ENCODE assay signal across 15 cellular contexts in the genomic region with DNA sequence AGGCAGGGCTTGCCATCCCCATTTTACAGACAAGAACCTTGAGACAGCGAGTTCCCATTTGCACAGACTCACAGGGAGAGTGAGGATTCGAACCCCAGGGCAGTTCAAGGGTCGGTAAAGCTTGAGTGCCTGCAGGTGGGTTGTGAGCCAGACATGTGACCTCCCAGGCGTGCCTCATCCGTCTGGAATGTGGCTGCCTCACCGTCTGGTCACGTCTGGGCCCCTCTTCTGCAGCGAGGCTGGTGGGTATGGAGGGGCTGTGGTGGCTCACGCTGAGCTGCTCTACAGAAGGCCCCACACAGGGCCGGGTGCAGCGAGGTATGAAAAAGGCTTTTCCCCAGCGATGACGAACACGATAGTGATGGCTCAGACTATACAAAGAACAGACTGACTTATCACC. TPM values are rescaled to one million over a fixed set of nuclear protein-coding genes. Genes with fewer than 3 reads are reported as not detected.
DNase-seq lines count a peak whose midpoint lies in the region.
"Had no signal": no experiment of that assay in that cellular context is flagged by ENCODE, and none has a peak within 500 bp of the region (broad histone marks: within the 10 kb centered on the region; RNA-seq: fewer than 3 reads in every experiment).

No MANE protein-coding gene starts in this region.

- H3K4me1 ChIP-seq in adipocyte (ENCODE audit: control insufficient read depth, insufficient read depth, low read length) = no peaks in the 10 kb centered on the region
- H3K4me1 ChIP-seq: upper lobe of left lung had no signal

- H3K9me3 ChIP-seq in adipocyte (ENCODE audit: control insufficient read depth, low read length) = no peaks in the 10 kb centered on the region
- H3K9me3 ChIP-seq: upper lobe of left lung had no signal

- H3K4me3 ChIP-seq in adipocyte (ENCODE audit: low read length) = no peak overlapping the region
- H3K4me3 ChIP-seq: upper lobe of left lung had no signal

- peaks cover 35% of the 10 kb centered on the region for H3K27me3 ChIP-seq in adipocyte (replicated peaks; ENCODE audit: control insufficient read depth, insufficient read depth, low read length)
- H3K27me3 ChIP-seq: upper lobe of left lung had no signal

- no peak overlapping the region for H3K9ac ChIP-seq in adipocyte (ENCODE audit: low read length)

- no peaks in the 10 kb centered on the region for H3K36me3 ChIP-seq in adipocyte (ENCODE audit: control insufficient read depth, insufficient read depth, low read length, severe bottlenecking)
- H3K36me3 ChIP-seq: upper lobe of left lung had no signal

- in situ Hi-C loops in ACHN (cut with HindIII; ENCODE audit: low pct_ligation_motif_present, low pct_unique_long_range_greater_than_20kb, low sequenced_read_pairs) = no loop called here

- DNase-seq in ACHN (peak; percentile 97), HT1080 (ENCODE audit: low read depth) (peak; percentile 92), adipocyte (ENCODE audit: low read depth) (peak; percentile 1), islet precursor cell (peak; percentile 99), GM19238 (ENCODE audit: insufficient read length, low spot score) (no peak), NCI-H187 (lab: John Stamatoyannopoulos, UW) (no peak)
- DNase-seq in effector CD8-positive, alpha-beta T cell (lab: John Stamatoyannopoulos, UW) = no peak
- no peak for DNase-seq in activated CD4-positive, CD25-positive, alpha-beta regulatory T cell (lab: John Stamatoyannopoulos, UW)
- DNase-seq: activated naive CD4-positive, alpha-beta T cell; central memory CD4-positive, alpha-beta T cell; NCI-H2029 treated with DMSO at 0.1 percent for 48 hours; stimulated activated CD4-positive, alpha-beta T cell treated with anti-CD3 and anti-CD28 coated beads, Interleukin-2, amount 100 ng/mL, for 48 hours; upper lobe of left lung had no signal

RNA-seq across cellular contexts. Expression of gene LHX1, which starts 35.8 kb away (rescaled TPM):
- 1.3 and 2.2 TPM in 2 replicates for total RNA-seq in HT1080 (2014; rRNA removed; shearing (Covaris generic))
- polyA plus RNA-seq in HT1080 (2015; cell fraction: cytosol; rRNA removed) = 5.5 and 6.9 TPM in 2 replicates
- polyA plus RNA-seq in HT1080 (2015; cell fraction: nucleus; rRNA removed) = 9.4 and 9.8 TPM in 2 replicates
- total RNA-seq: mononuclear cell, upper lobe of left lung had no signal
- polyA plus RNA-seq: AG04450 had no signal

RNA-seq across cellular contexts. Expression of gene AATF, which starts 47.2 kb away (rescaled TPM):
- total RNA-seq in HT1080 (2014; rRNA removed; shearing (Covaris generic)) = 125 and 153 TPM in 2 replicates
- 59.6 and 74.4 TPM in 2 replicates for polyA plus RNA-seq in HT1080 (2015; cell fraction: cytosol; rRNA removed)
- polyA plus RNA-seq in HT1080 (2015; cell fraction: nucleus; rRNA removed) = 79.6 and 86.4 TPM in 2 replicates

Comparison
In these comparisons a context has a peak if more than half of its experiments do, and no peak if none do; other contexts are left out.
1. DNase-seq: peak in ACHN (single experiment), HT1080 (single experiment), adipocyte (single experiment) and islet precursor cell (single experiment); none in effector CD8-positive, alpha-beta T cell (single experiment), activated CD4-positive, CD25-positive, alpha-beta regulatory T cell (0 of 4), GM19238 (single experiment) and NCI-H187 (0 of 2).